ENCODE assay signal across 25 cellular contexts in genomic region chr4:65340382-65341109, GRCh38.
"Had no signal": no experiment of that assay in that cellular context is flagged by ENCODE, and none has a peak within 500 bp of the region (broad histone marks: within the 10 kb centered on the region; RNA-seq: fewer than 3 reads in every experiment).

No MANE protein-coding gene starts in this region.

- H3K4me2 ChIP-seq: neural progenitor cell had no signal

- H3K4me1 ChIP-seq: breast epithelium, heart left ventricle, neural progenitor cell, right atrium auricular region, testis, transverse colon had no signal

- H3K36me3 ChIP-seq: breast epithelium, heart left ventricle, neural progenitor cell, right atrium auricular region, transverse colon had no signal

- H3K27ac ChIP-seq: breast epithelium, heart left ventricle, neural progenitor cell, right atrium auricular region, testis, transverse colon had no signal

- H3K27me3 ChIP-seq: breast epithelium, heart left ventricle, neural progenitor cell, right atrium auricular region, testis, transverse colon had no signal

- H3K4me3 ChIP-seq: breast epithelium, heart left ventricle, neural progenitor cell, right atrium auricular region, testis, transverse colon had no signal

- H2AFZ ChIP-seq: neural progenitor cell had no signal

- H3K9ac ChIP-seq: neural progenitor cell had no signal

- ATAC-seq: activated CD8-positive, alpha-beta T cell treated with anti-CD3 and anti-CD28 coated beads for 36 hours; activated naive CD8-positive, alpha-beta T cell treated with anti-CD3 and anti-CD28 coated beads, Interleukin-2, amount 50 U/mL, for 24 hours; activated T-cell treated with anti-CD3 and anti-CD28 coated beads, Interleukin-2, amount 50 U/mL, for 4 hours; activated T-helper 17 cell treated with anti-CD3 and anti-CD28 coated beads, Interleukin-2, amount 50 U/mL, for 72 hours; esophagus mucosa; heart left ventricle; left colon; naive thymus-derived CD4-positive, alpha-beta T cell had no signal

- DNase-seq: activated CD4-positive, alpha-beta T cell treated with anti-CD3 and anti-CD28 coated beads, Interleukin-2, amount 50 U/mL, for 1 hour; activated CD8-positive, alpha-beta T cell treated with anti-CD3 and anti-CD28 coated beads for 36 hours; activated naive CD8-positive, alpha-beta T cell treated with anti-CD3 and anti-CD28 coated beads, Interleukin-2, amount 50 U/mL, for 24 hours; activated T-cell treated with anti-CD3 and anti-CD28 coated beads, Interleukin-2, amount 50 U/mL, for 4 hours; amygdala; central memory CD4-positive, alpha-beta T cell; endodermal cell; foreskin fibroblast; heart left ventricle; hypothalamus; immature natural killer cell; kidney; left colon; mammary epithelial cell; naive thymus-derived CD4-positive, alpha-beta T cell; stimulated activated CD4-positive, alpha-beta T cell treated with anti-CD3 and anti-CD28 coated beads, Interleukin-15, amount 100 ng/mL, for 24 hours; stimulated activated naive CD4-positive, alpha-beta T cell treated with Interleukin-2 at 50 U/mL for 16 hours; T-helper 9 cell; testis; transverse colon had no signal

- H3K9me3 ChIP-seq: breast epithelium, heart left ventricle, right atrium auricular region, testis, transverse colon had no signal
